Comparison of ENCODE assay signal across 9 cellular contexts in the genomic region with DNA sequence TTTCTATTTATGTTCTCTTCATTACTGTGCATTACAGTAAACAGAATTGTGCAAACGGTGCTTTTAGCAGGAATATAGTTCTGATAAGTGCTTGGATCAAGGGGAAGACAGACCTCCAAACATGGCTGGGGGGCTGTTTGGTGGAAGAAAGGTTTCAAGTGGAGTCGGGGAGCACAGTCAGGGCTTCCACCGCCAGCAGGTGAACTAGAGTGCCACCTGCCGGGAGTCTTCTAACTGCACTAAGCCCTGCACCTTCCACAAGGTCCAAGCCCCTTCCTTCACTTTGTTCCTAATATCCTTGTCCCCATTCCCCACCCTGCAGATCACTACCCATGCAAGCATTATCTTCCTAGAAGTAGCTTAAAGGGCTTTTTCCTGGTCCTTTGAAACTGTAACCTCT. TPM values are rescaled to one million over a fixed set of nuclear protein-coding genes. Genes with fewer than 3 reads are reported as not detected.
DNase-seq lines count a peak whose midpoint lies in the region; ATAC-seq and TF ChIP-seq lines count a peak whose summit lies in the region.
"Had no signal": no experiment of that assay in that cellular context is flagged by ENCODE, and none has a peak within 500 bp of the region (broad histone marks: within the 10 kb centered on the region; RNA-seq: fewer than 3 reads in every experiment).

No MANE protein-coding gene starts in this region.

- intact Hi-C loops in activated CD4-positive, alpha-beta T cell treated with anti-CD3 and anti-CD28 coated beads for 36 hours (cut with DNase I, micrococcal nuclease): loop anchor here (1.0 to 10.0 kb wide), 5 partner anchors 582 to 744 kb away; no protein-coding TSS in a partner anchor
- intact Hi-C loops in psoas muscle (cut with DNase I): loop anchor here in 1 of 2 donors (5.0 kb wide), 1 partner anchor 699 kb away; no protein-coding TSS in a partner anchor
- intact Hi-C loops in activated T-helper 1 cell treated with anti-CD3 and anti-CD28 coated beads, Interleukin-12 subunit alpha, Interleukin-12 subunit beta, Interleukin-2, Interleukin-4 antibody, amounts not matched to agents 30 ng/mL and 10 ng/mL and 1 ng/mL, durations not matched to agents 14 hours and 24 hours and 36 hours (cut with micrococcal nuclease): loop anchor here (1.0 to 5.0 kb wide), 4 partner anchors 116 to 744 kb away; no protein-coding TSS in a partner anchor
- intact Hi-C loops in activated T-helper 2 cell treated with anti-CD3 and anti-CD28 coated beads, Interferon-gamma antibody, Interleukin-2, Interleukin-4, amounts not matched to agents 10 μg/mL and 5 μg/mL and 100 μg/mL, durations not matched to agents 14 hours and 24 hours and 36 hours (cut with micrococcal nuclease): loop anchor here (5.0 kb wide), 1 partner anchor 694 kb away; no protein-coding TSS in a partner anchor

- POLR2A ChIA-PET in activated CD4-positive, alpha-beta T cell treated with anti-CD3 and anti-CD28 coated beads for 36 hours (lab: Charles Lee): no interaction called here

- H3K27ac Mint-ChIP-seq in activated CD4-positive, alpha-beta T cell treated with anti-CD3 and anti-CD28 coated beads for 36 hours: no peak overlapping the region
- no peak overlapping the region for H3K27ac Mint-ChIP-seq in activated T-helper 1 cell treated with anti-CD3 and anti-CD28 coated beads, Interleukin-12 subunit alpha, Interleukin-12 subunit beta, Interleukin-2, Interleukin-4 antibody, amounts not matched to agents 30 ng/mL and 10 ng/mL and 1 ng/mL, durations not matched to agents 14 hours and 24 hours and 36 hours
- H3K27ac Mint-ChIP-seq in activated T-helper 2 cell treated with anti-CD3 and anti-CD28 coated beads, Interferon-gamma antibody, Interleukin-2, Interleukin-4, amounts not matched to agents 10 μg/mL and 5 μg/mL and 100 μg/mL, durations not matched to agents 14 hours and 24 hours and 36 hours: no peak overlapping the region

- 6 to 8% (median 6%) methylated on average over 4 of the region's 4 CpGs for WGBS in psoas muscle, 3 donors

- peak; percentile 60 for DNase-seq in activated CD4-positive, alpha-beta T cell treated with anti-CD3 and anti-CD28 coated beads for 36 hours
- no peak for DNase-seq in activated CD4-positive, alpha-beta T cell treated with anti-CD3 and anti-CD28 coated beads, Interleukin-2, amount 50 U/mL, for 1 hour
- DNase-seq in NCI-H1105 treated with DMSO at 0.1 percent for 48 hours (lab: John Stamatoyannopoulos, UW) (peak; percentile 43), caudate nucleus (lab: John Stamatoyannopoulos, UW) (peak in 9 of 61 donors; percentile 16 to 50 (median 29)), psoas muscle (no peak), NCI-H1694 (lab: John Stamatoyannopoulos, UW) (no peak)
- DNase-seq in activated T-helper 1 cell treated with anti-CD3 and anti-CD28 coated beads, Interleukin-12 subunit alpha, Interleukin-12 subunit beta, Interleukin-2, Interleukin-4 antibody, amounts not matched to agents 30 ng/mL and 10 ng/mL and 1 ng/mL, durations not matched to agents 14 hours and 24 hours and 36 hours (ENCODE audit: low spot score): no peak
- DNase-seq in activated T-helper 2 cell treated with anti-CD3 and anti-CD28 coated beads, Interferon-gamma antibody, Interleukin-2, Interleukin-4, amounts not matched to agents 10 μg/mL and 5 μg/mL and 100 μg/mL, durations not matched to agents 14 hours and 24 hours and 36 hours (ENCODE audit: low spot score): no peak
- DNase-seq: GF-D8 had no signal

- no peaks in the 10 kb centered on the region for H3K9me3 Mint-ChIP-seq in activated CD4-positive, alpha-beta T cell treated with anti-CD3 and anti-CD28 coated beads for 36 hours (ENCODE audit: low read depth)
- no peaks in the 10 kb centered on the region for H3K9me3 Mint-ChIP-seq in activated T-helper 1 cell treated with anti-CD3 and anti-CD28 coated beads, Interleukin-12 subunit alpha, Interleukin-12 subunit beta, Interleukin-2, Interleukin-4 antibody, amounts not matched to agents 30 ng/mL and 10 ng/mL and 1 ng/mL, durations not matched to agents 14 hours and 24 hours and 36 hours
- no peaks in the 10 kb centered on the region for H3K9me3 Mint-ChIP-seq in activated T-helper 2 cell treated with anti-CD3 and anti-CD28 coated beads, Interferon-gamma antibody, Interleukin-2, Interleukin-4, amounts not matched to agents 10 μg/mL and 5 μg/mL and 100 μg/mL, durations not matched to agents 14 hours and 24 hours and 36 hours

- H3K36me3 ChIP-seq in psoas muscle (ENCODE audit: insufficient read depth in 1 of 2, low read depth in 1 of 2): no peaks in the 10 kb centered on the region

- no peak for ATAC-seq in activated CD4-positive, alpha-beta T cell treated with anti-CD3 and anti-CD28 coated beads for 36 hours
- peak in 1 of 4 donors; percentile 57 for ATAC-seq in psoas muscle

- peaks cover 52% of the 10 kb centered on the region for H3K27me3 Mint-ChIP-seq in activated CD4-positive, alpha-beta T cell treated with anti-CD3 and anti-CD28 coated beads for 36 hours
- H3K27me3 Mint-ChIP-seq in activated T-helper 1 cell treated with anti-CD3 and anti-CD28 coated beads, Interleukin-12 subunit alpha, Interleukin-12 subunit beta, Interleukin-2, Interleukin-4 antibody, amounts not matched to agents 30 ng/mL and 10 ng/mL and 1 ng/mL, durations not matched to agents 14 hours and 24 hours and 36 hours (ENCODE audit: insufficient read depth): peaks cover 25% of the 10 kb centered on the region
- peaks cover 43% of the 10 kb centered on the region for H3K27me3 Mint-ChIP-seq in activated T-helper 2 cell treated with anti-CD3 and anti-CD28 coated beads, Interferon-gamma antibody, Interleukin-2, Interleukin-4, amounts not matched to agents 10 μg/mL and 5 μg/mL and 100 μg/mL, durations not matched to agents 14 hours and 24 hours and 36 hours (ENCODE audit: low read depth)

- peak overlapping the region; percentile 54 for H3K27ac ChIP-seq in caudate nucleus (ENCODE audit: low read depth, low read length)
- no peak overlapping the region for H3K27ac ChIP-seq in psoas muscle

- H3K4me3 ChIP-seq in psoas muscle: no peak overlapping the region

- no peaks in the 10 kb centered on the region for H3K9me3 ChIP-seq in psoas muscle

- H3K4me1 ChIP-seq in psoas muscle: no peaks in the 10 kb centered on the region

- peaks cover 0 to 64% (median 7%) of the 10 kb centered on the region in 3 donors for H3K27me3 ChIP-seq in psoas muscle (ENCODE audit: insufficient read depth in 3 of 3, low read length in 2 of 3)

- CTCF ChIA-PET in activated CD4-positive, alpha-beta T cell treated with anti-CD3 and anti-CD28 coated beads for 36 hours (lab: Charles Lee): interaction anchor here (0.6 to 0.9 kb wide), 2 partner anchors 9 to 143 kb away, joined by 4 read pairs; no protein-coding TSS in a partner anchor

- peaks cover 4% of the 10 kb centered on the region for H3K4me1 Mint-ChIP-seq in activated CD4-positive, alpha-beta T cell treated with anti-CD3 and anti-CD28 coated beads for 36 hours
- no peaks in the 10 kb centered on the region for H3K4me1 Mint-ChIP-seq in activated T-helper 1 cell treated with anti-CD3 and anti-CD28 coated beads, Interleukin-12 subunit alpha, Interleukin-12 subunit beta, Interleukin-2, Interleukin-4 antibody, amounts not matched to agents 30 ng/mL and 10 ng/mL and 1 ng/mL, durations not matched to agents 14 hours and 24 hours and 36 hours (ENCODE audit: low read depth)
- peaks cover 3% of the 10 kb centered on the region for H3K4me1 Mint-ChIP-seq in activated T-helper 2 cell treated with anti-CD3 and anti-CD28 coated beads, Interferon-gamma antibody, Interleukin-2, Interleukin-4, amounts not matched to agents 10 μg/mL and 5 μg/mL and 100 μg/mL, durations not matched to agents 14 hours and 24 hours and 36 hours (ENCODE audit: low read depth)

- H3K36me3 Mint-ChIP-seq in activated CD4-positive, alpha-beta T cell treated with anti-CD3 and anti-CD28 coated beads for 36 hours (ENCODE audit: low read depth): no peaks in the 10 kb centered on the region
- no peaks in the 10 kb centered on the region for H3K36me3 Mint-ChIP-seq in activated T-helper 1 cell treated with anti-CD3 and anti-CD28 coated beads, Interleukin-12 subunit alpha, Interleukin-12 subunit beta, Interleukin-2, Interleukin-4 antibody, amounts not matched to agents 30 ng/mL and 10 ng/mL and 1 ng/mL, durations not matched to agents 14 hours and 24 hours and 36 hours (ENCODE audit: low read depth)
- H3K36me3 Mint-ChIP-seq in activated T-helper 2 cell treated with anti-CD3 and anti-CD28 coated beads, Interferon-gamma antibody, Interleukin-2, Interleukin-4, amounts not matched to agents 10 μg/mL and 5 μg/mL and 100 μg/mL, durations not matched to agents 14 hours and 24 hours and 36 hours (ENCODE audit: low read depth): no peaks in the 10 kb centered on the region

- peak; percentile 34 for TF ChIP-seq CTCF in psoas muscle (IDR thresholded peaks at IDR 0.05)

- H3K4me3 Mint-ChIP-seq in activated CD4-positive, alpha-beta T cell treated with anti-CD3 and anti-CD28 coated beads for 36 hours: no peak overlapping the region
- H3K4me3 Mint-ChIP-seq in activated T-helper 1 cell treated with anti-CD3 and anti-CD28 coated beads, Interleukin-12 subunit alpha, Interleukin-12 subunit beta, Interleukin-2, Interleukin-4 antibody, amounts not matched to agents 30 ng/mL and 10 ng/mL and 1 ng/mL, durations not matched to agents 14 hours and 24 hours and 36 hours: no peak overlapping the region
- H3K4me3 Mint-ChIP-seq in activated T-helper 2 cell treated with anti-CD3 and anti-CD28 coated beads, Interferon-gamma antibody, Interleukin-2, Interleukin-4, amounts not matched to agents 10 μg/mL and 5 μg/mL and 100 μg/mL, durations not matched to agents 14 hours and 24 hours and 36 hours (ENCODE audit: low read depth): no peak overlapping the region

RNA-seq across cellular contexts. Expression of a gene that starts 11.1 kb away (rescaled TPM):
- under 1 TPM in 1 of 2 experiments, not detected in 1; under 0.01 TPM for total RNA-seq in activated CD4-positive, alpha-beta T cell treated with anti-CD3 and anti-CD28 coated beads for 36 hours
- under 1 TPM in 3 of 4 donors, not detected in 1; 0.02 to 0.04 (median 0.04) TPM for total RNA-seq in psoas muscle
- under 1 TPM in 1 of 3 donors, not detected in 2; under 0.01 TPM for polyA plus RNA-seq in psoas muscle
- under 0.01 TPM in 1 of 2 replicates, not detected in the other for total RNA-seq in activated T-helper 1 cell treated with anti-CD3 and anti-CD28 coated beads, Interleukin-12 subunit alpha, Interleukin-12 subunit beta, Interleukin-2, Interleukin-4 antibody, amounts not matched to agents 30 ng/mL and 10 ng/mL and 1 ng/mL, durations not matched to agents 14 hours and 24 hours and 36 hours
- not detected in 2 replicates for total RNA-seq in activated T-helper 2 cell treated with anti-CD3 and anti-CD28 coated beads, Interferon-gamma antibody, Interleukin-2, Interleukin-4, amounts not matched to agents 10 μg/mL and 5 μg/mL and 100 μg/mL, durations not matched to agents 14 hours and 24 hours and 36 hours

Comparison
In these comparisons a context has a peak if more than half of its experiments do, and no peak if none do; other contexts are left out.
1. DNase-seq: peak in activated CD4-positive, alpha-beta T cell treated with anti-CD3 and anti-CD28 coated beads for 36 hours (single experiment) and NCI-H1105 treated with DMSO at 0.1 percent for 48 hours (single experiment); none in activated CD4-positive, alpha-beta T cell treated with anti-CD3 and anti-CD28 coated beads, Interleukin-2, amount 50 U/mL, for 1 hour (single experiment), psoas muscle (0 of 2), activated T-helper 1 cell treated with anti-CD3 and anti-CD28 coated beads, Interleukin-12 subunit alpha, Interleukin-12 subunit beta, Interleukin-2, Interleukin-4 antibody, amounts not matched to agents 30 ng/mL and 10 ng/mL and 1 ng/mL, durations not matched to agents 14 hours and 24 hours and 36 hours (single experiment), activated T-helper 2 cell treated with anti-CD3 and anti-CD28 coated beads, Interferon-gamma antibody, Interleukin-2, Interleukin-4, amounts not matched to agents 10 μg/mL and 5 μg/mL and 100 μg/mL, durations not matched to agents 14 hours and 24 hours and 36 hours (single experiment) and NCI-H1694 (single experiment).